In genomic region chr10:110544958-110545537, GRCh38 we compare ENCODE assay signal across 23 cellular contexts. TPM values are rescaled to one million over a fixed set of nuclear protein-coding genes. Genes with fewer than 3 reads are reported as not detected.
A peak's percentile ranks its signal among the peaks of the same experiment; 100 is the strongest.
DNase-seq lines count a peak whose midpoint lies in the region; ATAC-seq and TF ChIP-seq lines count a peak whose summit lies in the region.
"Had no signal": no experiment of that assay in that cellular context is flagged by ENCODE, and none has a peak within 500 bp of the region (broad histone marks: within the 10 kb centered on the region; RNA-seq: fewer than 3 reads in every experiment).

No MANE protein-coding gene starts in this region.

- ATAC-seq in natural killer cell treated with Interleukin-12 subunit alpha and Interleukin-12 subunit beta and Interleukin-15 and Interleukin-18, amount 100 ng/mL, for 72 hours, result peak; percentile 71 to 81
- no peak for ATAC-seq in natural killer cell
- ATAC-seq in upper lobe of right lung, result peak; percentile 87

- DNase-seq in natural killer cell treated with Interleukin-12 subunit alpha and Interleukin-12 subunit beta and Interleukin-15 and Interleukin-18, amount 100 ng/mL, for 72 hours (ENCODE audit: low spot score), result no peak
- DNase-seq in natural killer cell, result no peak
- peak; percentile 21 for DNase-seq in SK-MEL-5 (ENCODE audit: low read depth, low spot score)
- DNase-seq in glomerular visceral epithelial cell (ENCODE audit: extremely low spot score), result peak; percentile 26
- DNase-seq in upper lobe of right lung, result no peak
- no peak for DNase-seq in stimulated activated CD4-positive, alpha-beta T cell treated with anti-CD3 and anti-CD28 coated beads, Interleukin-4, amount 100 ng/mL, for 4 hours
- no peak for DNase-seq in HuH-7.5 (ENCODE audit: low spot score)
- DNase-seq in suprapubic skin (ENCODE audit: low spot score in 2 of 2), result no peak
- DNase-seq: activated CD4-positive, alpha-beta T cell treated with anti-CD3 and anti-CD28 coated beads, Interleukin-2, amount 50 U/mL, for 48 hours; activated naive CD4-positive, alpha-beta T cell treated with Interleukin-2 at 50 U/mL for 16 hours; aorta; CD8-positive, alpha-beta memory T cell; DMS53; foreskin melanocyte; KBM-7; midbrain; NCI-H1092 treated with DMSO at 0.1 percent for 48 hours; NCI-H526 treated with DMSO at 0.1 percent for 48 hours; retina; SHP77 had no signal

- H3K4me3 ChIP-seq in upper lobe of right lung (no peak overlapping the region), suprapubic skin (no peak overlapping the region)
- H3K4me3 ChIP-seq: neural progenitor cell had no signal

- intact Hi-C loops in natural killer cell (cut with micrococcal nuclease) (loop anchor here (5.0 kb wide), 1 partner anchor 408 kb away; no protein-coding TSS in a partner anchor), upper lobe of right lung (cut with DNase I) (loop anchor here (5.0 kb wide), 1 partner anchor 233 kb away; no protein-coding TSS in a partner anchor)

- H3K27me3 Mint-ChIP-seq in natural killer cell treated with Interleukin-12 subunit alpha and Interleukin-12 subunit beta and Interleukin-15 and Interleukin-18, amount 100 ng/mL, for 72 hours, result peaks cover 1 to 2% of the 10 kb centered on the region in 2 donors
- H3K27me3 Mint-ChIP-seq in natural killer cell (ENCODE audit: low read depth in 2 of 2), result peaks cover 0 to 23% of the 10 kb centered on the region in 2 donors

- H3K4me3 Mint-ChIP-seq in natural killer cell treated with Interleukin-12 subunit alpha and Interleukin-12 subunit beta and Interleukin-15 and Interleukin-18, amount 100 ng/mL, for 72 hours, result no peak overlapping the region
- H3K4me3 Mint-ChIP-seq in natural killer cell, result no peak overlapping the region
- H3K4me3 Mint-ChIP-seq: CD8-positive, alpha-beta memory T cell; neural progenitor cell; T-helper 1 cell treated with Interleukin-12 subunit alpha and Interleukin-12 subunit beta and Interleukin-4 antibody, amounts not matched to agents 30 μg/mL and 1 μg/mL, for 36 hours had no signal

- H3K27me3 ChIP-seq in upper lobe of right lung, result no peaks in the 10 kb centered on the region
- peaks cover 10% of the 10 kb centered on the region for H3K27me3 ChIP-seq in suprapubic skin
- H3K27me3 ChIP-seq: neural progenitor cell had no signal

- in situ Hi-C loops in SK-MEL-5 (cut with HindIII; ENCODE audit: low pct_unique_long_range_greater_than_20kb, low sequenced_read_pairs), result loop anchor here (25.0 kb wide), 1 partner anchor 208 kb away; no protein-coding TSS in a partner anchor

- TF ChIP-seq POLR2A in suprapubic skin (IDR thresholded peaks at IDR 0.05), result no peak

- H3K27ac Mint-ChIP-seq in natural killer cell treated with Interleukin-12 subunit alpha and Interleukin-12 subunit beta and Interleukin-15 and Interleukin-18, amount 100 ng/mL, for 72 hours, result peak overlapping the region in 1 of 2 donors; percentile 40
- H3K27ac Mint-ChIP-seq in natural killer cell, result no peak overlapping the region
- H3K27ac Mint-ChIP-seq: CD8-positive, alpha-beta memory T cell; neural progenitor cell; T-helper 1 cell treated with Interleukin-12 subunit alpha and Interleukin-12 subunit beta and Interleukin-4 antibody, amounts not matched to agents 30 μg/mL and 1 μg/mL, for 36 hours had no signal

- peaks cover 16% of the 10 kb centered on the region for H3K4me1 ChIP-seq in upper lobe of right lung
- H3K4me1 ChIP-seq in suprapubic skin, result no peaks in the 10 kb centered on the region
- H3K4me1 ChIP-seq: neural progenitor cell had no signal

- TF ChIP-seq CTCF in natural killer cell (IDR thresholded peaks at IDR 0.05) (no peak), upper lobe of right lung (IDR thresholded peaks at IDR 0.05) (no peak), suprapubic skin (IDR thresholded peaks at IDR 0.05) (no peak)

- H3K36me3 ChIP-seq in upper lobe of right lung, result no peaks in the 10 kb centered on the region
- no peaks in the 10 kb centered on the region for H3K36me3 ChIP-seq in suprapubic skin
- H3K36me3 ChIP-seq: neural progenitor cell had no signal

- no peaks in the 10 kb centered on the region for H3K36me3 Mint-ChIP-seq in natural killer cell treated with Interleukin-12 subunit alpha and Interleukin-12 subunit beta and Interleukin-15 and Interleukin-18, amount 100 ng/mL, for 72 hours
- no peaks in the 10 kb centered on the region for H3K36me3 Mint-ChIP-seq in natural killer cell
- H3K36me3 Mint-ChIP-seq: CD8-positive, alpha-beta memory T cell; neural progenitor cell had no signal

- no peaks in the 10 kb centered on the region for H3K9me3 ChIP-seq in upper lobe of right lung
- H3K9me3 ChIP-seq in suprapubic skin, result no peaks in the 10 kb centered on the region

- peaks cover 14 to 33% of the 10 kb centered on the region in 2 donors for H3K4me1 Mint-ChIP-seq in natural killer cell treated with Interleukin-12 subunit alpha and Interleukin-12 subunit beta and Interleukin-15 and Interleukin-18, amount 100 ng/mL, for 72 hours (ENCODE audit: low read depth in 2 of 2)
- peaks cover 4 to 8% of the 10 kb centered on the region in 2 donors for H3K4me1 Mint-ChIP-seq in natural killer cell

- H3K9me3 Mint-ChIP-seq in natural killer cell treated with Interleukin-12 subunit alpha and Interleukin-12 subunit beta and Interleukin-15 and Interleukin-18, amount 100 ng/mL, for 72 hours, result no peaks in the 10 kb centered on the region
- H3K9me3 Mint-ChIP-seq in natural killer cell, result no peaks in the 10 kb centered on the region
- H3K9me3 Mint-ChIP-seq: CD8-positive, alpha-beta memory T cell; neural progenitor cell; T-helper 1 cell treated with Interleukin-12 subunit alpha and Interleukin-12 subunit beta and Interleukin-4 antibody, amounts not matched to agents 30 μg/mL and 1 μg/mL, for 36 hours had no signal

- H3K27ac ChIP-seq in upper lobe of right lung, result no peak overlapping the region
- no peak overlapping the region for H3K27ac ChIP-seq in suprapubic skin
- H3K27ac ChIP-seq: neural progenitor cell, VCaP had no signal

- no peak for TF ChIP-seq EP300 in suprapubic skin (IDR thresholded peaks at IDR 0.05)

RNA-seq across cellular contexts. Expression of gene SMC3, which starts 22.4 kb away (rescaled TPM):
- 10 to 100 TPM; 55.2 to 56.6 TPM for total RNA-seq in natural killer cell treated with Interleukin-12 subunit alpha and Interleukin-12 subunit beta and Interleukin-15 and Interleukin-18, amount 100 ng/mL, for 72 hours
- total RNA-seq in natural killer cell (10 to 100 TPM; 36.6 to 38.5 (median 37.8) TPM), upper lobe of right lung (29.8 TPM), suprapubic skin (10 to 100 TPM; 18.9 to 33.5 (median 23.3) TPM)
- total RNA-seq in SK-MEL-5 (2014; rRNA removed; shearing (Covaris generic)), result 29.5 and 29.6 TPM in 2 replicates
- 26.2 and 29.9 TPM in 2 replicates for polyA plus RNA-seq in SK-MEL-5 (2015; cell fraction: cytosol; rRNA removed)
- 19.8 and 26.4 TPM in 2 replicates for polyA plus RNA-seq in SK-MEL-5 (2015; cell fraction: nucleus; rRNA removed)

RNA-seq across cellular contexts. Expression of gene DUSP5, which starts 47.3 kb away (rescaled TPM):
- 100 to 1,000 TPM; 159 to 311 TPM for total RNA-seq in natural killer cell treated with Interleukin-12 subunit alpha and Interleukin-12 subunit beta and Interleukin-15 and Interleukin-18, amount 100 ng/mL, for 72 hours
- total RNA-seq in natural killer cell (10 to 100 TPM; 56.3 to 98.9 (median 69.6) TPM), upper lobe of right lung (24.0 TPM), suprapubic skin (10 to 100 TPM in 3 of 4 donors, 1 to 10 TPM in 1; 9.3 to 60.8 (median 31.0) TPM)
- 2.7 and 3.0 TPM in 2 replicates for total RNA-seq in SK-MEL-5 (2014; rRNA removed; shearing (Covaris generic))
- polyA plus RNA-seq in SK-MEL-5 (2015; cell fraction: cytosol; rRNA removed), result 3.2 and 3.5 TPM in 2 replicates
- polyA plus RNA-seq in SK-MEL-5 (2015; cell fraction: nucleus; rRNA removed), result 1.6 and 3.5 TPM in 2 replicates

Comparison
In these comparisons a context has a peak if more than half of its experiments do, and no peak if none do; other contexts are left out.
1. ATAC-seq: peak in natural killer cell treated with Interleukin-12 subunit alpha and Interleukin-12 subunit beta and Interleukin-15 and Interleukin-18, amount 100 ng/mL, for 72 hours (2 of 2) and upper lobe of right lung (single experiment); none in natural killer cell (0 of 3).
2. DNase-seq: peak in SK-MEL-5 (single experiment) and glomerular visceral epithelial cell (single experiment); none in natural killer cell treated with Interleukin-12 subunit alpha and Interleukin-12 subunit beta and Interleukin-15 and Interleukin-18, amount 100 ng/mL, for 72 hours (single experiment), natural killer cell (single experiment), upper lobe of right lung (single experiment), stimulated activated CD4-positive, alpha-beta T cell treated with anti-CD3 and anti-CD28 coated beads, Interleukin-4, amount 100 ng/mL, for 4 hours (0 of 2), HuH-7.5 (single experiment) and suprapubic skin (0 of 2).